In genomic region chr16:75647492-75648264, GRCh38 we compare ENCODE assay signal across 8 cellular contexts. TPM values are rescaled to one million over a fixed set of nuclear protein-coding genes. Genes with fewer than 3 reads are reported as not detected.
A peak's percentile ranks its signal among the peaks of the same experiment; 100 is the strongest.
DNase-seq lines count a peak whose midpoint lies in the region; ATAC-seq and TF ChIP-seq lines count a peak whose summit lies in the region.

TSS of gene KARS1 (minus strand) at chr16:75647665. CDS start at chr16:75647639, 26 bp downstream.
A gene with protein sequence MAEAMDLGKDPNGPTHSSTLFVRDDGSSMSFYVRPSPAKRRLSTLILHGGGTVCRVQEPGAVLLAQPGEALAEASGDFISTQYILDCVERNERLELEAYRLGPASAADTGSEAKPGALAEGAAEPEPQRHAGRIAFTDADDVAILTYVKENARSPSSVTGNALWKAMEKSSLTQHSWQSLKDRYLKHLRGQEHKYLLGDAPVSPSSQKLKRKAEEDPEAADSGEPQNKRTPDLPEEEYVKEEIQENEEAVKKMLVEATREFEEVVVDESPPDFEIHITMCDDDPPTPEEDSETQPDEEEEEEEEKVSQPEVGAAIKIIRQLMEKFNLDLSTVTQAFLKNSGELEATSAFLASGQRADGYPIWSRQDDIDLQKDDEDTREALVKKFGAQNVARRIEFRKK (plus strand): TSS chr16:75647773. CDS start chr16:75647883, 110 bp downstream.

- intact Hi-C loops in esophagus muscularis mucosa (cut with DNase I) = loop anchor here (10.0 kb wide), 1 partner anchor 93 kb away; the partner anchor contains the start of gene TMEM231

- TF ChIP-seq POLR2A in Peyer's patch (IDR thresholded peaks at IDR 0.05) (peak; percentile 93 to 97), esophagus muscularis mucosa (IDR thresholded peaks at IDR 0.05; ENCODE audit: low read depth) (peak; percentile 84)

- TF ChIP-seq CTCF in Peyer's patch (IDR thresholded peaks at IDR 0.05) = no peak
- TF ChIP-seq CTCF in esophagus muscularis mucosa (IDR thresholded peaks at IDR 0.05) = no peak

- no peaks in the 10 kb centered on the region for H3K27me3 Mint-ChIP-seq in activated T-cell treated with anti-CD3 and anti-CD28 coated beads, Interleukin-2, amount 50 U/mL, for 72 hours (ENCODE audit: low read depth)

- H3K27me3 ChIP-seq in Peyer's patch (no peaks in the 10 kb centered on the region), esophagus muscularis mucosa (no peaks in the 10 kb centered on the region)

- peak within 1 kb of the TSS; percentile 97 for H3K27ac Mint-ChIP-seq in activated T-cell treated with anti-CD3 and anti-CD28 coated beads, Interleukin-2, amount 50 U/mL, for 72 hours

- H3K4me1 ChIP-seq in Peyer's patch = peaks cover 0 to 50% (median 17%) of the 10 kb centered on the region in 4 donors
- peaks cover 54 to 75% (median 59%) of the 10 kb centered on the region in 4 donors for H3K4me1 ChIP-seq in esophagus muscularis mucosa

- no peak for TF ChIP-seq EP300 in esophagus muscularis mucosa (IDR thresholded peaks at IDR 0.05)

- peak; percentile 93 for DNase-seq in DMS53 (lab: John Stamatoyannopoulos, UW)
- DNase-seq in KG1 (lab: John Stamatoyannopoulos, UW) = peak; percentile 90
- peak; percentile 92 to 98 (median 95) for DNase-seq in Peyer's patch
- DNase-seq in activated T-cell treated with anti-CD3 and anti-CD28 coated beads, Interleukin-2, amount 50 U/mL, for 72 hours = peak; percentile 95
- DNase-seq in esophagus muscularis mucosa (ENCODE audit: extremely low spot score) = peak; percentile 98
- DNase-seq in myocyte (ENCODE audit: low read depth) = peak; percentile 95
- DNase-seq in stimulated activated CD8-positive, alpha-beta memory T cell treated with anti-CD3 and anti-CD28 coated beads, Interleukin-7, amount 100 ng/mL, for 48 hours (ENCODE audit: extremely low read depth in 1 of 2, low read depth in 1 of 2) = peak; percentile 91 to 93

- H3K36me3 ChIP-seq in Peyer's patch (peaks cover 0 to 14% (median 0%) of the 10 kb centered on the region in 3 donors), esophagus muscularis mucosa (peaks cover 0 to 29% (median 12%) of the 10 kb centered on the region in 4 donors)

- H3K4me1 Mint-ChIP-seq in activated T-cell treated with anti-CD3 and anti-CD28 coated beads, Interleukin-2, amount 50 U/mL, for 72 hours (ENCODE audit: low read depth) = peaks cover 70% of the 10 kb centered on the region

- peak within 1 kb of the TSS; percentile 98 to 99 for H3K4me3 Mint-ChIP-seq in activated T-cell treated with anti-CD3 and anti-CD28 coated beads, Interleukin-2, amount 50 U/mL, for 72 hours

- H3K36me3 Mint-ChIP-seq in activated T-cell treated with anti-CD3 and anti-CD28 coated beads, Interleukin-2, amount 50 U/mL, for 72 hours (ENCODE audit: insufficient read depth in 2 of 2) = peaks cover 22 to 30% of the 10 kb centered on the region in 2 donors

- no peaks in the 10 kb centered on the region for H3K9me3 ChIP-seq in Peyer's patch
- no peaks in the 10 kb centered on the region for H3K9me3 ChIP-seq in esophagus muscularis mucosa

- ATAC-seq in GM21723 (IDR thresholded peaks at IDR 0.05; ENCODE audit: unreplicated experiment) = peak; percentile 85
- ATAC-seq in activated T-cell treated with anti-CD3 and anti-CD28 coated beads, Interleukin-2, amount 50 U/mL, for 72 hours (replicated peaks in 1 of 2) = peak; percentile 90 to 91

- H3K27ac ChIP-seq in Peyer's patch (peak within 1 kb of the TSS; percentile 91 to 97 (median 96)), esophagus muscularis mucosa (replicated peaks in 1 of 4) (peak within 1 kb of the TSS; percentile 92 to 99 (median 96))

- peak within 1 kb of the TSS; percentile 71 to 94 (median 92) for H3K4me3 ChIP-seq in Peyer's patch
- peak within 1 kb of the TSS; percentile 72 to 96 (median 90) for H3K4me3 ChIP-seq in esophagus muscularis mucosa

- no peaks in the 10 kb centered on the region for H3K9me3 Mint-ChIP-seq in activated T-cell treated with anti-CD3 and anti-CD28 coated beads, Interleukin-2, amount 50 U/mL, for 72 hours

- 0% methylated on average over 5 of the region's 76 CpGs for WGBS in esophagus muscularis mucosa

RNA-seq across cellular contexts. Expression of gene KARS1, which starts in this region (rescaled TPM):
- 10 to 100 TPM; 71.3 to 87.5 (median 82.7) TPM for total RNA-seq in Peyer's patch
- total RNA-seq in activated T-cell treated with anti-CD3 and anti-CD28 coated beads, Interleukin-2, amount 50 U/mL, for 72 hours = 100 to 1,000 TPM; 189 to 191 TPM
- total RNA-seq in esophagus muscularis mucosa = 100 to 1,000 TPM in 3 of 4 donors, 10 to 100 TPM in 1; 95.1 to 120 (median 102) TPM
- total RNA-seq in myocyte = 174 and 179 TPM in 2 replicates
- 86.8 TPM for polyA plus RNA-seq in myocyte (2012)

RNA-seq across cellular contexts. Expression of the second gene that starts in this region (rescaled TPM):
- total RNA-seq in Peyer's patch = 10 to 100 TPM; 28.9 to 31.0 (median 30.8) TPM
- 10 to 100 TPM; 69.3 to 71.6 TPM for total RNA-seq in activated T-cell treated with anti-CD3 and anti-CD28 coated beads, Interleukin-2, amount 50 U/mL, for 72 hours
- total RNA-seq in esophagus muscularis mucosa = 10 to 100 TPM; 62.3 to 83.7 (median 64.1) TPM
- 106 and 111 TPM in 2 replicates for total RNA-seq in myocyte
- polyA plus RNA-seq in myocyte (2012) = 76.0 TPM

Comparison
In these comparisons a context has a peak if more than half of its experiments do, and no peak if none do; other contexts are left out.
1. Peak in every context shown above with its lines: DNase-seq, ATAC-seq, H3K4me3 ChIP-seq and H3K27ac ChIP-seq.